ENCODE assay signal across 9 cellular contexts in genomic region chr15:99731336-99732267, GRCh38. TPM values are rescaled to one million over a fixed set of nuclear protein-coding genes. Genes with fewer than 3 reads are reported as not detected.
A peak's percentile ranks its signal among the peaks of the same experiment; 100 is the strongest.
DNase-seq lines count a peak whose midpoint lies in the region; ATAC-seq and TF ChIP-seq lines count a peak whose summit lies in the region.
"Had no signal": no experiment of that assay in that cellular context is flagged by ENCODE, and none has a peak within 500 bp of the region (broad histone marks: within the 10 kb centered on the region; RNA-seq: fewer than 3 reads in every experiment).

No MANE protein-coding gene starts in this region.

- H3K4me1 ChIP-seq in heart right ventricle (peaks cover 0 to 59% (median 27%) of the 10 kb centered on the region in 9 donors), mesodermal cell (ENCODE audit: control insufficient read depth, insufficient read depth, low read length, poor library complexity, severe bottlenecking) (peaks cover 8% of the 10 kb centered on the region), urinary bladder (ENCODE audit: insufficient read depth) (no peaks in the 10 kb centered on the region)

- no peak for TF ChIP-seq CTCF in heart right ventricle (IDR thresholded peaks at IDR 0.05)
- no peak for TF ChIP-seq CTCF in coronary artery (IDR thresholded peaks at IDR 0.05)

- 63 to 67% methylated on average over 30 of the region's 30 CpGs for WGBS in heart right ventricle, 2 donors
- 31 to 35% methylated on average over 18 to 21 of the region's 30 CpGs for WGBS in mesodermal cell (ENCODE audit: insufficient coverage in 2 of 2), 2 experiments
- 67% methylated on average over 30 of the region's 30 CpGs for WGBS in urinary bladder

- H3K27me3 ChIP-seq in heart right ventricle = no peaks in the 10 kb centered on the region

- intact Hi-C loops in heart right ventricle (cut with DNase I) = loop anchor here in 5 of 10 donors (2.0 to 10.0 kb wide), 3 partner anchors 445 to 627 kb away; partner anchors contain the start of gene SYNM (in 1 of the 5)
- intact Hi-C loops in left cardiac atrium (cut with DNase I) = loop anchor here in 1 of 2 donors (5.0 kb wide), 1 partner anchor 459 kb away; no protein-coding TSS in a partner anchor
- intact Hi-C loops in head of caudate nucleus (cut with DNase I) = loop anchor here (10.0 kb wide), 3 partner anchors 167 to 477 kb away; partner anchors contain the start of genes LRRC28 and MEF2A

- H3K4me3 ChIP-seq in heart right ventricle = peak overlapping the region in 9 of 10 donors; percentile 80 to 100 (median 92)
- H3K4me3 ChIP-seq in coronary artery = peak overlapping the region; percentile 99
- peak overlapping the region; percentile 72 for H3K4me3 ChIP-seq in mesodermal cell (ENCODE audit: extremely low read depth, insufficient read depth, low read length, poor library complexity, severe bottlenecking)
- peak overlapping the region; percentile 77 for H3K4me3 ChIP-seq in urinary bladder (ENCODE audit: low read depth, low read length)

- H3K27ac ChIP-seq in heart right ventricle (peak overlapping the region in 4 of 10 donors; percentile 84 to 91 (median 89)), coronary artery (peak overlapping the region in 1 of 2 donors; percentile 95), mesodermal cell (ENCODE audit: low read depth, low read length, severe bottlenecking) (no peak overlapping the region), urinary bladder (ENCODE audit: low read depth) (no peak overlapping the region)

- H3K36me3 ChIP-seq in heart right ventricle (peaks cover 0 to 34% (median 3%) of the 10 kb centered on the region in 9 donors), mesodermal cell (ENCODE audit: control insufficient read depth, insufficient read depth, low read length) (peaks cover 11% of the 10 kb centered on the region), urinary bladder (ENCODE audit: insufficient read depth) (no peaks in the 10 kb centered on the region)

- no peak for DNase-seq in heart right ventricle
- no peak for DNase-seq in left cardiac atrium
- no peak for DNase-seq in coronary artery (ENCODE audit: low spot score)
- no peak for DNase-seq in head of caudate nucleus
- DNase-seq: NCI-H2029 had no signal

- no peaks in the 10 kb centered on the region for H3K9me3 ChIP-seq in heart right ventricle
- H3K9me3 ChIP-seq in mesodermal cell (ENCODE audit: control insufficient read depth, low read length) = no peaks in the 10 kb centered on the region

- no peak for ATAC-seq in heart right ventricle
- no peak for ATAC-seq in left cardiac atrium
- ATAC-seq in GM21423 (IDR thresholded peaks at IDR 0.05; ENCODE audit: unreplicated experiment) = no peak
- ATAC-seq in GM18870 (IDR thresholded peaks at IDR 0.05; ENCODE audit: unreplicated experiment) = no peak

RNA-seq across cellular contexts. Expression of gene LYSMD4, which starts 1.6 kb away (rescaled TPM):
- total RNA-seq in heart right ventricle = 10 to 100 TPM in 8 of 10 donors, 1 to 10 TPM in 2; 7.0 to 13.4 (median 11.9) TPM
- polyA plus RNA-seq in heart right ventricle = 10 to 100 TPM in 1 of 2 donors, 1 to 10 TPM in 1; 6.4 to 16.7 TPM
- total RNA-seq in left cardiac atrium = 10 to 100 TPM in 1 of 2 donors, 1 to 10 TPM in 1; 7.8 to 11.5 TPM
- polyA plus RNA-seq in mesodermal cell (2013, experiment 1 of 2) = 4.8 TPM
- polyA plus RNA-seq in mesodermal cell (2013, experiment 2 of 2) = 5.0 TPM
- total RNA-seq in urinary bladder = 19.1 TPM
- 7.5 TPM for polyA plus RNA-seq in urinary bladder
